11 cellular contexts compared by ENCODE assay signal in the genomic region with DNA sequence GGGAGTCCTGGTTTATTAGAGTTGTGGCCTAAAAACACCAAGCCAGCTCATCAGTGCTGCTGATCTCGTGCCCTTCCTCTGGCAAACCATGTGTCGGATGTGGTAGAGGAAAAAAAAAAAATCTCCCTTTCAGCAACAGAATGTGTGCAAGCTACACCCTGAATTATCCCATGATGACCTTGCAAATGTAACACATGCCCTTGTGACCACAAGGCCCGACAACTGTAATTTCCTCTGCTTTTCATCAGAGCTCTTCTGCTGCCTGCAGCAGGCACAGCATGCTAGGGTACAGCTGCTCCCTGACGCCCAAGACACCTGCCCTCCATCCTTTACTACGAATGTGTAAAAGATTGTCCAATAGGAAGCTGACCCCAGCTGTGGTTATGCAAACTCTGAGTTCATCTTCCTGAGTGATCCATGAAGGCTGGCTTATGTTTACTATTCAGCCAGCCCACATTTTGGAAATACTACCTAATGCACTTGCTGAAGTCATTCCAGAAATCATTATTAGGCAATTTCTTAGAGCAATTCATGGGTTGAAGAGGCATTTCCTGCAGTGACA. TPM values are rescaled to one million over a fixed set of nuclear protein-coding genes. Genes with fewer than 3 reads are reported as not detected.
DNase-seq lines count a peak whose midpoint lies in the region; ATAC-seq lines count a peak whose summit lies in the region.
"Had no signal": no experiment of that assay in that cellular context is flagged by ENCODE, and none has a peak within 500 bp of the region (broad histone marks: within the 10 kb centered on the region; RNA-seq: fewer than 3 reads in every experiment).

No MANE protein-coding gene starts in this region.

- CTCF ChIA-PET in activated naive CD4-positive, alpha-beta T cell treated with anti-CD3 and anti-CD28 coated beads, Interleukin-2, amount 10 ng/mL, durations not matched to agents 7 days and 5 days (lab: Charles Lee) = no interaction called here

- DNase-seq in GM04504 (ENCODE audit: low read depth) = peak; percentile 50
- peak; percentile 60 for DNase-seq in NCI-H2196 (lab: John Stamatoyannopoulos, UW; ENCODE audit: unreplicated experiment)
- DNase-seq in central memory CD8-positive, alpha-beta T cell (ENCODE audit: low spot score in 2 of 2) = no peak
- DNase-seq in pons (ENCODE audit: low spot score) = peak; percentile 78
- DNase-seq in activated CD4-positive, alpha-beta T cell treated with anti-CD3 and anti-CD28 coated beads, Interleukin-2, amount 10 ng/mL, durations not matched to agents 24 days and 14 days = no peak
- DNase-seq in mesenteric fat pad (ENCODE audit: low spot score) = no peak
- no peak for DNase-seq in activated naive CD4-positive, alpha-beta T cell treated with anti-CD3 and anti-CD28 coated beads, Interleukin-2, amount 10 ng/mL, durations not matched to agents 7 days and 5 days
- DNase-seq in activated CD4-positive, CD25-positive, alpha-beta regulatory T cell treated with anti-CD3 and anti-CD28 coated beads, Interleukin-2, amount 50 U/mL, for 72 hours = no peak
- DNase-seq: activated T-cell treated with anti-CD3 and anti-CD28 coated beads, Interleukin-2, amount 50 U/mL, for 72 hours; SW 1271 had no signal

- intact Hi-C loops in activated CD4-positive, alpha-beta T cell treated with anti-CD3 and anti-CD28 coated beads, Interleukin-2, amount 10 ng/mL, durations not matched to agents 24 days and 14 days (cut with micrococcal nuclease) = no loop called here

- peaks cover 30% of the 10 kb centered on the region for H3K9me3 Mint-ChIP-seq in central memory CD8-positive, alpha-beta T cell
- H3K9me3 Mint-ChIP-seq in activated CD4-positive, alpha-beta T cell treated with anti-CD3 and anti-CD28 coated beads, Interleukin-2, amount 10 ng/mL, durations not matched to agents 24 days and 14 days = peaks cover 13% of the 10 kb centered on the region
- H3K9me3 Mint-ChIP-seq in activated naive CD4-positive, alpha-beta T cell treated with anti-CD3 and anti-CD28 coated beads, Interleukin-2, amount 10 ng/mL, durations not matched to agents 7 days and 5 days = peaks cover 14% of the 10 kb centered on the region

- peaks cover 3% of the 10 kb centered on the region for H3K36me3 Mint-ChIP-seq in central memory CD8-positive, alpha-beta T cell (ENCODE audit: insufficient read depth)
- H3K36me3 Mint-ChIP-seq in activated CD4-positive, alpha-beta T cell treated with anti-CD3 and anti-CD28 coated beads, Interleukin-2, amount 10 ng/mL, durations not matched to agents 24 days and 14 days (ENCODE audit: low read depth) = no peaks in the 10 kb centered on the region
- no peaks in the 10 kb centered on the region for H3K36me3 Mint-ChIP-seq in activated naive CD4-positive, alpha-beta T cell treated with anti-CD3 and anti-CD28 coated beads, Interleukin-2, amount 10 ng/mL, durations not matched to agents 7 days and 5 days

- no peak overlapping the region for H3K4me3 Mint-ChIP-seq in central memory CD8-positive, alpha-beta T cell
- no peak overlapping the region for H3K4me3 Mint-ChIP-seq in activated CD4-positive, alpha-beta T cell treated with anti-CD3 and anti-CD28 coated beads, Interleukin-2, amount 10 ng/mL, durations not matched to agents 24 days and 14 days
- H3K4me3 Mint-ChIP-seq in activated naive CD4-positive, alpha-beta T cell treated with anti-CD3 and anti-CD28 coated beads, Interleukin-2, amount 10 ng/mL, durations not matched to agents 7 days and 5 days = no peak overlapping the region
- H3K4me3 Mint-ChIP-seq: activated T-cell treated with anti-CD3 and anti-CD28 coated beads, Interleukin-2, amount 50 U/mL, for 72 hours had no signal

- no peak overlapping the region for H3K27ac Mint-ChIP-seq in central memory CD8-positive, alpha-beta T cell (ENCODE audit: low read depth)
- no peak overlapping the region for H3K27ac Mint-ChIP-seq in activated CD4-positive, alpha-beta T cell treated with anti-CD3 and anti-CD28 coated beads, Interleukin-2, amount 10 ng/mL, durations not matched to agents 24 days and 14 days
- no peak overlapping the region for H3K27ac Mint-ChIP-seq in activated naive CD4-positive, alpha-beta T cell treated with anti-CD3 and anti-CD28 coated beads, Interleukin-2, amount 10 ng/mL, durations not matched to agents 7 days and 5 days
- H3K27ac Mint-ChIP-seq: activated T-cell treated with anti-CD3 and anti-CD28 coated beads, Interleukin-2, amount 50 U/mL, for 72 hours had no signal

- H3K27me3 Mint-ChIP-seq in central memory CD8-positive, alpha-beta T cell = no peaks in the 10 kb centered on the region
- H3K27me3 Mint-ChIP-seq in activated CD4-positive, alpha-beta T cell treated with anti-CD3 and anti-CD28 coated beads, Interleukin-2, amount 10 ng/mL, durations not matched to agents 24 days and 14 days = no peaks in the 10 kb centered on the region
- no peaks in the 10 kb centered on the region for H3K27me3 Mint-ChIP-seq in activated naive CD4-positive, alpha-beta T cell treated with anti-CD3 and anti-CD28 coated beads, Interleukin-2, amount 10 ng/mL, durations not matched to agents 7 days and 5 days

- ATAC-seq in central memory CD8-positive, alpha-beta T cell (replicated peaks; ENCODE audit: extremely low read depth, poor library complexity, severe bottlenecking) = peak; percentile 77
- ATAC-seq: activated T-cell treated with anti-CD3 and anti-CD28 coated beads, Interleukin-2, amount 50 U/mL, for 72 hours; HepG2 had no signal

- H3K4me1 Mint-ChIP-seq in central memory CD8-positive, alpha-beta T cell = no peaks in the 10 kb centered on the region
- no peaks in the 10 kb centered on the region for H3K4me1 Mint-ChIP-seq in activated CD4-positive, alpha-beta T cell treated with anti-CD3 and anti-CD28 coated beads, Interleukin-2, amount 10 ng/mL, durations not matched to agents 24 days and 14 days
- H3K4me1 Mint-ChIP-seq in activated naive CD4-positive, alpha-beta T cell treated with anti-CD3 and anti-CD28 coated beads, Interleukin-2, amount 10 ng/mL, durations not matched to agents 7 days and 5 days = no peaks in the 10 kb centered on the region

RNA-seq across cellular contexts. Expression of a gene that starts 14.6 kb away (rescaled TPM):
- not detected in 2 replicates for total RNA-seq in activated CD4-positive, alpha-beta T cell treated with anti-CD3 and anti-CD28 coated beads, Interleukin-2, amount 10 ng/mL, durations not matched to agents 24 days and 14 days
- total RNA-seq in mesenteric fat pad = 27.5 TPM
- total RNA-seq: HepG2 had no signal

Comparison
In these comparisons a context has a peak if more than half of its experiments do, and no peak if none do; other contexts are left out.
1. DNase-seq: peak in GM04504 (single experiment), NCI-H2196 (single experiment) and pons (single experiment); none in central memory CD8-positive, alpha-beta T cell (0 of 2), activated CD4-positive, alpha-beta T cell treated with anti-CD3 and anti-CD28 coated beads, Interleukin-2, amount 10 ng/mL, durations not matched to agents 24 days and 14 days (single experiment), mesenteric fat pad (single experiment), activated naive CD4-positive, alpha-beta T cell treated with anti-CD3 and anti-CD28 coated beads, Interleukin-2, amount 10 ng/mL, durations not matched to agents 7 days and 5 days (single experiment) and activated CD4-positive, CD25-positive, alpha-beta regulatory T cell treated with anti-CD3 and anti-CD28 coated beads, Interleukin-2, amount 50 U/mL, for 72 hours (single experiment).
2. RNA of a gene that starts 14.6 kb away (total RNA-seq): 27.5 TPM in mesenteric fat pad (single experiment); not detected in activated CD4-positive, alpha-beta T cell treated with anti-CD3 and anti-CD28 coated beads, Interleukin-2, amount 10 ng/mL, durations not matched to agents 24 days and 14 days; every median in the first group is over 10 times any median in the second.